In genomic region chr16:11563493-11564040, GRCh38 we compare ENCODE assay signal across 1 cellular context.
A peak's percentile ranks its signal among the peaks of the same experiment; 100 is the strongest.
TF ChIP-seq lines count a peak whose summit lies in the region.

No MANE protein-coding gene starts in this region.

TF ChIP-seq in HepG2, 621 proteins besides CTCF, POLR2A, EP300 and RAD21 (continued from another document and continues in another):
- TF ChIP-seq ZBTB4 (CRISPR knock-in tag; IDR thresholded peaks at IDR 0.05; ENCODE audit: borderline replicate concordance) (0 out of 2 replicates have a peak, but pooled peaks have one; percentile 4), HDAC2 (CRISPR knock-in tag; IDR thresholded peaks at IDR 0.05) (no peak), MZF1 (CRISPR knock-in tag; IDR thresholded peaks at IDR 0.05; ENCODE audit: borderline replicate concordance) (no peak), MEIS1 (CRISPR knock-in tag; IDR thresholded peaks at IDR 0.05; ENCODE audit: borderline replicate concordance) (no peak), CEBPG (CRISPR knock-in tag; IDR thresholded peaks at IDR 0.05) (0 out of 2 replicates have a peak, but pooled peaks have one; percentile 3), SSRP1 (CRISPR knock-in tag; IDR thresholded peaks at IDR 0.05) (0 out of 2 replicates have a peak, but pooled peaks have one; percentile 25), ATF7 (IDR thresholded peaks at IDR 0.05) (no peak), ATF7 (CRISPR knock-in tag; IDR thresholded peaks at IDR 0.05) (no peak), ZNF292 (CRISPR knock-in tag; IDR thresholded peaks at IDR 0.05; ENCODE audit: borderline replicate concordance, low read depth) (peak; percentile 34; the same call in 1 of the 2 replicates), NCOR1 (IDR thresholded peaks at IDR 0.05; ENCODE audit: borderline replicate concordance, low read length) (no peak), ZBED4 (CRISPR knock-in tag; IDR thresholded peaks at IDR 0.05; ENCODE audit: borderline replicate concordance) (no peak), ZNF282 (IDR thresholded peaks at IDR 0.05; ENCODE audit: partially characterized antibody) (no peak), SAP130 (CRISPR knock-in tag; IDR thresholded peaks at IDR 0.05; ENCODE audit: low read depth) (peak; percentile 28; the same call in 1 of the 2 replicates), TAF15 (IDR thresholded peaks at IDR 0.05; ENCODE audit: low read depth, low read length, poor library complexity, severe bottlenecking) (no peak), POLR2AphosphoS5 (IDR thresholded peaks at IDR 0.05; ENCODE audit: low read depth, low read length) (no peak), FOXA1 (IDR thresholded peaks at IDR 0.05) (no peak), FOXA1 (CRISPR knock-in tag; IDR thresholded peaks at IDR 0.05) (peak; percentile 71), ZNF841 (CRISPR knock-in tag; IDR thresholded peaks at IDR 0.05; ENCODE audit: borderline replicate concordance) (no peak), HINFP (CRISPR knock-in tag; IDR thresholded peaks at IDR 0.05; ENCODE audit: low read depth) (no peak), DMTF1 (CRISPR knock-in tag; IDR thresholded peaks at IDR 0.05) (no peak), HNF1A (IDR thresholded peaks at IDR 0.05; ENCODE audit: low read depth) (peak; percentile 65; the same call in 1 of the 2 replicates), HNF1A (CRISPR knock-in tag; IDR thresholded peaks at IDR 0.05; ENCODE audit: borderline replicate concordance) (no peak), IKZF1 (IDR thresholded peaks at IDR 0.05) (no peak), ZNF850 (CRISPR knock-in tag; conservative IDR thresholded peaks at IDR 0.05) (no peak), ZSCAN25 (CRISPR knock-in tag; IDR thresholded peaks at IDR 0.05) (0 out of 2 replicates have a peak, but pooled peaks have one; percentile 49), ZNF619 (CRISPR knock-in tag; IDR thresholded peaks at IDR 0.05) (no peak), ETV6 (CRISPR knock-in tag; conservative IDR thresholded peaks at IDR 0.05) (no peak), ZBTB7B (CRISPR knock-in tag; IDR thresholded peaks at IDR 0.05) (no peak), SALL2 (CRISPR knock-in tag; IDR thresholded peaks at IDR 0.05) (0 out of 2 replicates have a peak, but pooled peaks have one; percentile 28), ZNF660 (CRISPR knock-in tag; IDR thresholded peaks at IDR 0.05; ENCODE audit: borderline replicate concordance, low read depth) (no peak), ZNF597 (CRISPR knock-in tag; IDR thresholded peaks at IDR 0.05) (no peak), IRF2 (CRISPR knock-in tag; IDR thresholded peaks at IDR 0.05) (peak; percentile 60), ZNF879 (CRISPR knock-in tag; IDR thresholded peaks at IDR 0.05) (no peak), ZNF678 (CRISPR knock-in tag; IDR thresholded peaks at IDR 0.05) (no peak)
